Comparison of ENCODE assay signal across 1 cellular context in genomic region chr2:71884303-71885042, GRCh38.
TF ChIP-seq lines count a peak whose summit lies in the region.

No MANE protein-coding gene starts in this region.

TF ChIP-seq in IMR-90, 13 proteins besides CTCF, POLR2A, EP300 and RAD21:
- TF ChIP-seq FOS (IDR thresholded peaks at IDR 0.05; ENCODE audit: low read depth, low read length) (no peak), ELK1 (IDR thresholded peaks at IDR 0.05; ENCODE audit: borderline replicate concordance, low read depth, low read length) (no peak), USF2 (IDR thresholded peaks at IDR 0.05; ENCODE audit: low read depth, low read length) (no peak), SMC3 (IDR thresholded peaks at IDR 0.05; ENCODE audit: low read depth, low read length) (no peak), BHLHE40 (IDR thresholded peaks at IDR 0.05; ENCODE audit: low read depth, low read length) (no peak), MAZ (IDR thresholded peaks at IDR 0.05; ENCODE audit: borderline replicate concordance, low read depth, low read length) (no peak)
